In genomic region chr1:209335090-209335692, GRCh38 we compare ENCODE assay signal across 8 cellular contexts.
A peak's percentile ranks its signal among the peaks of the same experiment; 100 is the strongest.
DNase-seq lines count a peak whose midpoint lies in the region; ATAC-seq and TF ChIP-seq lines count a peak whose summit lies in the region.

No MANE protein-coding gene starts in this region.

- CTCF ChIA-PET in Calu3 (lab: Charles Lee) = interaction anchor here (1.2 to 1.3 kb wide), 2 partner anchors 40 to 87 kb away, joined by 4 read pairs; no protein-coding TSS in a partner anchor
- CTCF ChIA-PET in activated CD8-positive, alpha-beta T cell treated with anti-CD3 and anti-CD28 coated beads for 36 hours (lab: Charles Lee) = interaction anchor here (0.7 to 2.0 kb wide), 8 partner anchors 10 to 277 kb away, joined by 3 to 10 read pairs (median 3); no protein-coding TSS in a partner anchor

- DNase-seq in A172 (ENCODE audit: low spot score) (peak; percentile 54), Calu3 (peak; percentile 49), HuH-7.5 (ENCODE audit: low spot score) (peak; percentile 16), kidney tubule cell (ENCODE audit: low spot score) (peak; percentile 39), NCI-H2107 treated with DMSO at 0.1 percent for 48 hours (lab: John Stamatoyannopoulos, UW; ENCODE audit: unreplicated experiment) (no peak), activated T-cell treated with anti-CD3 and anti-CD28 coated beads for 4 hours (no peak)
- peak; percentile 17 for DNase-seq in activated CD8-positive, alpha-beta T cell treated with anti-CD3 and anti-CD28 coated beads for 36 hours

- H3K27me3 Mint-ChIP-seq in Calu3 (ENCODE audit: unreplicated experiment) = peaks cover 32% of the 10 kb centered on the region
- peaks cover 14% of the 10 kb centered on the region for H3K27me3 Mint-ChIP-seq in activated CD8-positive, alpha-beta T cell treated with anti-CD3 and anti-CD28 coated beads for 36 hours

- peak; percentile 79 for ATAC-seq in GM21717 (IDR thresholded peaks at IDR 0.05; ENCODE audit: unreplicated experiment)
- peak; percentile 42 for ATAC-seq in activated CD8-positive, alpha-beta T cell treated with anti-CD3 and anti-CD28 coated beads for 36 hours

- no peak overlapping the region for H3K27ac Mint-ChIP-seq in Calu3 (ENCODE audit: unreplicated experiment)
- no peak overlapping the region for H3K27ac Mint-ChIP-seq in activated CD8-positive, alpha-beta T cell treated with anti-CD3 and anti-CD28 coated beads for 36 hours

- no peaks in the 10 kb centered on the region for H3K9me3 Mint-ChIP-seq in Calu3 (ENCODE audit: low read depth, unreplicated experiment)
- no peaks in the 10 kb centered on the region for H3K9me3 Mint-ChIP-seq in activated CD8-positive, alpha-beta T cell treated with anti-CD3 and anti-CD28 coated beads for 36 hours

- POLR2A ChIA-PET in activated CD8-positive, alpha-beta T cell treated with anti-CD3 and anti-CD28 coated beads for 36 hours (lab: Charles Lee) = interaction anchor here (0.6 kb wide), 1 partner anchor 533 kb away, joined by 3 read pairs; no protein-coding TSS in a partner anchor

- BruUV-seq in Calu3 (replicated peaks; lab: Mats Ljungman, UMichigan) = no TSS peak

- no peaks in the 10 kb centered on the region for H3K36me3 Mint-ChIP-seq in Calu3 (ENCODE audit: insufficient read depth, unreplicated experiment)
- H3K36me3 Mint-ChIP-seq in activated CD8-positive, alpha-beta T cell treated with anti-CD3 and anti-CD28 coated beads for 36 hours (ENCODE audit: low read depth) = no peaks in the 10 kb centered on the region

- peak; percentile 86 for TF ChIP-seq CTCF in Calu3 (IDR thresholded peaks at IDR 0.05; ENCODE audit: unreplicated experiment)
- peak; percentile 70 for TF ChIP-seq CTCF in activated CD8-positive, alpha-beta T cell treated with anti-CD3 and anti-CD28 coated beads for 36 hours (IDR thresholded peaks at IDR 0.05)

- intact Hi-C loops in Calu3 (cut with micrococcal nuclease; ENCODE audit: unreplicated experiment) = no loop called here
- intact Hi-C loops in activated CD8-positive, alpha-beta T cell treated with anti-CD3 and anti-CD28 coated beads for 36 hours (cut with micrococcal nuclease) = no loop called here

- H3K4me3 Mint-ChIP-seq in Calu3 (ENCODE audit: low read depth, unreplicated experiment) = no peak overlapping the region
- H3K4me3 Mint-ChIP-seq in activated CD8-positive, alpha-beta T cell treated with anti-CD3 and anti-CD28 coated beads for 36 hours = no peak overlapping the region

- H3K4me1 Mint-ChIP-seq in Calu3 (ENCODE audit: low read depth, unreplicated experiment) = no peaks in the 10 kb centered on the region
- no peaks in the 10 kb centered on the region for H3K4me1 Mint-ChIP-seq in activated CD8-positive, alpha-beta T cell treated with anti-CD3 and anti-CD28 coated beads for 36 hours (ENCODE audit: low read depth)

Comparison
In these comparisons a context has a peak if more than half of its experiments do, and no peak if none do; other contexts are left out.
1. DNase-seq: peak in A172 (single experiment), Calu3 (single experiment), HuH-7.5 (single experiment), activated CD8-positive, alpha-beta T cell treated with anti-CD3 and anti-CD28 coated beads for 36 hours (single experiment) and kidney tubule cell (single experiment); none in NCI-H2107 treated with DMSO at 0.1 percent for 48 hours (single experiment) and activated T-cell treated with anti-CD3 and anti-CD28 coated beads for 4 hours (single experiment).